In genomic region chr7:74372511-74373111, GRCh38 we compare ENCODE assay signal across 1 cellular context.
TF ChIP-seq lines count a peak whose summit lies in the region.

No MANE protein-coding gene starts in this region.

TF ChIP-seq in HepG2, 621 proteins besides CTCF, POLR2A, EP300 and RAD21 (continued from another document):
- TF ChIP-seq ARID3A (IDR thresholded peaks at IDR 0.05; ENCODE audit: low read depth, low read length) (no peak), PREB (CRISPR knock-in tag; IDR thresholded peaks at IDR 0.05) (no peak), HMGXB3 (CRISPR knock-in tag; IDR thresholded peaks at IDR 0.05; ENCODE audit: borderline replicate concordance) (no peak), HNRNPL (IDR thresholded peaks at IDR 0.05; ENCODE audit: low read depth, low read length) (no peak), ZNF850 (CRISPR knock-in tag; conservative IDR thresholded peaks at IDR 0.05) (no peak), BHLHE40 (IDR thresholded peaks at IDR 0.05; ENCODE audit: low read length) (no peak)
